2 cellular contexts compared by ENCODE assay signal in the genomic region with DNA sequence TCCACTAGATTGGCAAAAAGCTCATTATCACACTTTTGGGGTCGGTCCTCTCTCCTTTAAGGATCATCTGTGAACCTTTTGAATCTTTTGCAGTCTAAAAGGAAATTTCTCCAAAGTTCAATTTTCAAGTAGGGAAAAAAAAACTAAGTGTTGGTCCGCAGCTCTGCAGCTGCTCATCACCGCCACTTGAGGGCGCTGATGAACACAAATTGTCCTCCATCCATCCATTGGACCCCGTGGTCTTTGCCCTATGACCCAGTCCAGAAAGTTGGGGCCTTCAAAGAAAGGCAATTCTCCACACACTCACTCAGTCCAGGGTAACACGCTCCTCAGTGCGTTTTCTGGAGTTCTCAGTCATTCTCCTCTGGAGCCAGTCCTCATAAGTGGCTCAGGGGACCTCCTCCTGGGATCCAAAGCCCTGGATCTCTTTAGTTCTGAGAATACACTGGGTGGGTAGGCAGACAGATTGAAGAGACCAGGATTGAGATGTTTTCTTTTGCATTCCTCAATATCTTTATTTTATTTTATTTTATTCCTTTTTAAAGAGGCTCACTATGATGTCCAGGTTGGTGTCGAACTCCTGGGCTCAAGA.
TF ChIP-seq lines count a peak whose summit lies in the region.

No MANE protein-coding gene starts in this region.

TF ChIP-seq in SK-N-SH, 30 proteins besides CTCF, POLR2A, EP300 and RAD21 (continued from another document):
- TF ChIP-seq TCF12 (IDR thresholded peaks at IDR 0.05) (no peak), ELF1 (IDR thresholded peaks at IDR 0.05) (no peak), TAF1 (IDR thresholded peaks at IDR 0.05; ENCODE audit: borderline replicate concordance, low read depth, low read length) (no peak), EZH2phosphoT487 (IDR thresholded peaks at IDR 0.05; ENCODE audit: borderline replicate concordance, low read depth) (no peak), POLR2AphosphoS5 (IDR thresholded peaks at IDR 0.05; ENCODE audit: low read depth, low read length) (no peak), FOXJ3 (CRISPR knock-in tag; IDR thresholded peaks at IDR 0.05) (no peak), MEF2A (IDR thresholded peaks at IDR 0.05; ENCODE audit: borderline replicate concordance, low read depth) (no peak), USF2 (IDR thresholded peaks at IDR 0.05; ENCODE audit: borderline replicate concordance, low read depth, low read length) (no peak), REST (IDR thresholded peaks at IDR 0.05; ENCODE audit: low read depth, low read length) (no peak), MXI1 (IDR thresholded peaks at IDR 0.05; ENCODE audit: low read depth, low read length) (no peak), FOSL2 (IDR thresholded peaks at IDR 0.05; ENCODE audit: borderline replicate concordance, low read depth) (no peak)
- TF ChIP-seq, protein P1, sequence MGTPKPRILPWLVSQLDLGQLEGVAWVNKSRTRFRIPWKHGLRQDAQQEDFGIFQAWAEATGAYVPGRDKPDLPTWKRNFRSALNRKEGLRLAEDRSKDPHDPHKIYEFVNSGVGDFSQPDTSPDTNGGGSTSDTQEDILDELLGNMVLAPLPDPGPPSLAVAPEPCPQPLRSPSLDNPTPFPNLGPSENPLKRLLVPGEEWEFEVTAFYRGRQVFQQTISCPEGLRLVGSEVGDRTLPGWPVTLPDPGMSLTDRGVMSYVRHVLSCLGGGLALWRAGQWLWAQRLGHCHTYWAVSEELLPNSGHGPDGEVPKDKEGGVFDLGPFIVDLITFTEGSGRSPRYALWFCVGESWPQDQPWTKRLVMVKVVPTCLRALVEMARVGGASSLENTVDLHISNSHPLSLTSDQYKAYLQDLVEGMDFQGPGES (IDR thresholded peaks at IDR 0.05; ENCODE audit: low read depth, low read length): no peak

TF ChIP-seq in SK-N-SH treated with all-trans-retinoic acid at 6 μM for 48 hours, 23 proteins besides CTCF, POLR2A, EP300 and RAD21 (continued from another document):
- no peak for TF ChIP-seq TCF4 (CRISPR knock-in tag; IDR thresholded peaks at IDR 0.05; ENCODE audit: borderline replicate concordance)
- no peak for TF ChIP-seq ZNF565 (CRISPR knock-in tag; conservative IDR thresholded peaks at IDR 0.05; ENCODE audit: low read depth)
- no peak for TF ChIP-seq ZC3H10 (CRISPR knock-in tag; IDR thresholded peaks at IDR 0.05)
- TF ChIP-seq ESRRG (CRISPR knock-in tag; IDR thresholded peaks at IDR 0.05): no peak
- TF ChIP-seq ZNF70 (CRISPR knock-in tag; IDR thresholded peaks at IDR 0.05): no peak
- TF ChIP-seq, protein P2, sequence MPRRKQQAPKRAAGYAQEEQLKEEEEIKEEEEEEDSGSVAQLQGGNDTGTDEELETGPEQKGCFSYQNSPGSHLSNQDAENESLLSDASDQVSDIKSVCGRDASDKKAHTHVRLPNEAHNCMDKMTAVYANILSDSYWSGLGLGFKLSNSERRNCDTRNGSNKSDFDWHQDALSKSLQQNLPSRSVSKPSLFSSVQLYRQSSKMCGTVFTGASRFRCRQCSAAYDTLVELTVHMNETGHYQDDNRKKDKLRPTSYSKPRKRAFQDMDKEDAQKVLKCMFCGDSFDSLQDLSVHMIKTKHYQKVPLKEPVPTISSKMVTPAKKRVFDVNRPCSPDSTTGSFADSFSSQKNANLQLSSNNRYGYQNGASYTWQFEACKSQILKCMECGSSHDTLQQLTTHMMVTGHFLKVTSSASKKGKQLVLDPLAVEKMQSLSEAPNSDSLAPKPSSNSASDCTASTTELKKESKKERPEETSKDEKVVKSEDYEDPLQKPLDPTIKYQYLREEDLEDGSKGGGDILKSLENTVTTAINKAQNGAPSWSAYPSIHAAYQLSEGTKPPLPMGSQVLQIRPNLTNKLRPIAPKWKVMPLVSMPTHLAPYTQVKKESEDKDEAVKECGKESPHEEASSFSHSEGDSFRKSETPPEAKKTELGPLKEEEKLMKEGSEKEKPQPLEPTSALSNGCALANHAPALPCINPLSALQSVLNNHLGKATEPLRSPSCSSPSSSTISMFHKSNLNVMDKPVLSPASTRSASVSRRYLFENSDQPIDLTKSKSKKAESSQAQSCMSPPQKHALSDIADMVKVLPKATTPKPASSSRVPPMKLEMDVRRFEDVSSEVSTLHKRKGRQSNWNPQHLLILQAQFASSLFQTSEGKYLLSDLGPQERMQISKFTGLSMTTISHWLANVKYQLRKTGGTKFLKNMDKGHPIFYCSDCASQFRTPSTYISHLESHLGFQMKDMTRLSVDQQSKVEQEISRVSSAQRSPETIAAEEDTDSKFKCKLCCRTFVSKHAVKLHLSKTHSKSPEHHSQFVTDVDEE (CRISPR knock-in tag; IDR thresholded peaks at IDR 0.05): no peak
- TF ChIP-seq, protein P3, sequence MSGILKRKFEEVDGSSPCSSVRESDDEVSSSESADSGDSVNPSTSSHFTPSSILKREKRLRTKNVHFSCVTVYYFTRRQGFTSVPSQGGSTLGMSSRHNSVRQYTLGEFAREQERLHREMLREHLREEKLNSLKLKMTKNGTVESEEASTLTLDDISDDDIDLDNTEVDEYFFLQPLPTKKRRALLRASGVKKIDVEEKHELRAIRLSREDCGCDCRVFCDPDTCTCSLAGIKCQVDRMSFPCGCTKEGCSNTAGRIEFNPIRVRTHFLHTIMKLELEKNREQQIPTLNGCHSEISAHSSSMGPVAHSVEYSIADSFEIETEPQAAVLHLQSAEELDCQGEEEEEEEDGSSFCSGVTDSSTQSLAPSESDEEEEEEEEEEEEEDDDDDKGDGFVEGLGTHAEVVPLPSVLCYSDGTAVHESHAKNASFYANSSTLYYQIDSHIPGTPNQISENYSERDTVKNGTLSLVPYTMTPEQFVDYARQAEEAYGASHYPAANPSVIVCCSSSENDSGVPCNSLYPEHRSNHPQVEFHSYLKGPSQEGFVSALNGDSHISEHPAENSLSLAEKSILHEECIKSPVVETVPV (CRISPR knock-in tag; IDR thresholded peaks at IDR 0.05): no peak
- no peak for TF ChIP-seq ZFP3 (CRISPR knock-in tag; IDR thresholded peaks at IDR 0.05)
- TF ChIP-seq ISL1 (CRISPR knock-in tag; IDR thresholded peaks at IDR 0.05): no peak
- no peak for TF ChIP-seq CSDC2 (CRISPR knock-in tag; IDR thresholded peaks at IDR 0.05)
- TF ChIP-seq PATZ1 (CRISPR knock-in tag; IDR thresholded peaks at IDR 0.05; ENCODE audit: borderline replicate concordance): no peak
- no peak for TF ChIP-seq BACH2 (CRISPR knock-in tag; IDR thresholded peaks at IDR 0.05; ENCODE audit: borderline replicate concordance)
- no peak for TF ChIP-seq ZFP30 (CRISPR knock-in tag; IDR thresholded peaks at IDR 0.05)
- TF ChIP-seq ZNF8 (CRISPR knock-in tag; IDR thresholded peaks at IDR 0.05): no peak
- TF ChIP-seq PPARA (CRISPR knock-in tag; IDR thresholded peaks at IDR 0.05; ENCODE audit: borderline replicate concordance): no peak
